17 cellular contexts compared by ENCODE assay signal in the genomic region with DNA sequence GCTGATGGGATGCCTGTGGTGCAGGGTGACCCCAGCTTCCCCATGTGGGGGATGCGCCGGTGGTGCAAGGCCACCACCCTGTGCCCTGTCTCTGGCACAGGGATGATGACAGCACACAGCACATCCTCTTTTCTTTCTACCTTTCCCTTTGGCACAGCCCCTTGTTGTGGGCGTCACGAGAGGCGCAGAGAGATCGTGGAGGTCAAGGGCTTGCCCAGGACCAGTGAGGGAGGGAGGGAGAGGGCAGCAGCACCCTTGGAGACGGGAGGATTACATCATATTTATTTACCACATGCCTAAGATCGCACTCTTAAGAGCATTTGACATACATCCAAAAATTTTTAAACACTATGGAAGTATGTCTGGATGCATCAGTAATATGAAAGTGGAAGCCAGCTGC. TPM values are rescaled to one million over a fixed set of nuclear protein-coding genes. Genes with fewer than 3 reads are reported as not detected.
DNase-seq lines count a peak whose midpoint lies in the region; ATAC-seq and TF ChIP-seq lines count a peak whose summit lies in the region.
"Had no signal": no experiment of that assay in that cellular context is flagged by ENCODE, and none has a peak within 500 bp of the region (broad histone marks: within the 10 kb centered on the region; RNA-seq: fewer than 3 reads in every experiment).

No MANE protein-coding gene starts in this region.

- H3K36me3 Mint-ChIP-seq in nephron progenitor cell (ENCODE audit: low read depth): peaks cover 6% of the 10 kb centered on the region
- peaks cover 0 to 10% (median 0%) of the 10 kb centered on the region in 5 donors for H3K36me3 Mint-ChIP-seq in naive thymus-derived CD4-positive, alpha-beta T cell
- H3K36me3 Mint-ChIP-seq: activated naive CD4-positive, alpha-beta T cell treated with anti-CD3 and anti-CD28 coated beads, Interleukin-2, amount 50 U/mL, for 72 hours had no signal

- no peak overlapping the region for H3K4me3 Mint-ChIP-seq in nephron progenitor cell
- no peak overlapping the region for H3K4me3 Mint-ChIP-seq in naive thymus-derived CD4-positive, alpha-beta T cell
- H3K4me3 Mint-ChIP-seq: activated CD4-positive, alpha-beta T cell treated with anti-CD3 and anti-CD28 coated beads, Interleukin-2, amount 10 ng/mL, durations not matched to agents 24 days and 14 days; CD4-positive, alpha-beta memory T cell had no signal

- DNase-seq in Right ventricle myocardium inferior (ENCODE audit: missing footprints) (peak; percentile 31), cardiac septum (ENCODE audit: low spot score) (no peak), fibroblast of pulmonary artery (ENCODE audit: low read depth) (peak; percentile 52), nephron progenitor cell (no peak), vagina (ENCODE audit: extremely low spot score in 2 of 2) (no peak), GM19238 (ENCODE audit: insufficient read length, low spot score) (no peak)
- DNase-seq in naive thymus-derived CD4-positive, alpha-beta T cell: no peak
- DNase-seq: 8988T; activated CD4-positive, alpha-beta T cell treated with anti-CD3 and anti-CD28 coated beads, Interleukin-2, amount 10 ng/mL, durations not matched to agents 24 days and 14 days; CD4-positive, alpha-beta memory T cell; central memory CD4-positive, alpha-beta T cell; islet precursor cell; NCI-H187 treated with DMSO at 0.1 percent for 48 hours; SJCRH30 had no signal

- no peak overlapping the region for H3K4me3 ChIP-seq in fibroblast of pulmonary artery (replicated peaks; ENCODE audit: low read depth, low read length)
- H3K4me3 ChIP-seq in vagina: no peak overlapping the region
- no peak overlapping the region for H3K4me3 ChIP-seq in naive thymus-derived CD4-positive, alpha-beta T cell (ENCODE audit: low read length)
- H3K4me3 ChIP-seq: SJCRH30 had no signal

- TF ChIP-seq CTCF in fibroblast of pulmonary artery (IDR thresholded peaks at IDR 0.05; ENCODE audit: low read length, missing control alignments): no peak
- no peak for TF ChIP-seq CTCF in nephron progenitor cell (IDR thresholded peaks at IDR 0.05)
- TF ChIP-seq CTCF in vagina (IDR thresholded peaks at IDR 0.05): no peak

- POLR2A ChIA-PET in naive thymus-derived CD4-positive, alpha-beta T cell (lab: Charles Lee): no interaction called here

- peaks cover 0 to 12% of the 10 kb centered on the region in 2 donors for H3K36me3 ChIP-seq in vagina
- peaks cover 0 to 7% (median 0%) of the 10 kb centered on the region in 3 experiments for H3K36me3 ChIP-seq in naive thymus-derived CD4-positive, alpha-beta T cell (ENCODE audit: control insufficient read depth in 2 of 3, insufficient read depth in 3 of 3, low read length in 3 of 3)
- H3K36me3 ChIP-seq: SJCRH30 had no signal

- H3K9me3 ChIP-seq in vagina: no peaks in the 10 kb centered on the region
- no peaks in the 10 kb centered on the region for H3K9me3 ChIP-seq in naive thymus-derived CD4-positive, alpha-beta T cell (ENCODE audit: control insufficient read depth in 2 of 3, low read length in 3 of 3)
- H3K9me3 ChIP-seq: SJCRH30 had no signal

- H3K9me3 Mint-ChIP-seq in nephron progenitor cell: no peaks in the 10 kb centered on the region
- no peaks in the 10 kb centered on the region for H3K9me3 Mint-ChIP-seq in naive thymus-derived CD4-positive, alpha-beta T cell
- H3K9me3 Mint-ChIP-seq: activated CD4-positive, alpha-beta T cell treated with anti-CD3 and anti-CD28 coated beads, Interleukin-2, amount 10 ng/mL, durations not matched to agents 24 days and 14 days; activated naive CD4-positive, alpha-beta T cell treated with anti-CD3 and anti-CD28 coated beads, Interleukin-2, amount 50 U/mL, for 72 hours; CD4-positive, alpha-beta memory T cell had no signal

- H3K4me1 ChIP-seq in vagina: peaks cover 60% of the 10 kb centered on the region
- H3K4me1 ChIP-seq in naive thymus-derived CD4-positive, alpha-beta T cell (ENCODE audit: control insufficient read depth in 2 of 2, insufficient read depth in 2 of 2, low read length in 2 of 2): peaks cover 0 to 5% of the 10 kb centered on the region in 2 donors
- H3K4me1 ChIP-seq: parathyroid adenoma, SJCRH30 had no signal

- H3K27ac ChIP-seq in vagina: peak overlapping the region; percentile 66
- H3K27ac ChIP-seq in naive thymus-derived CD4-positive, alpha-beta T cell (ENCODE audit: low read depth, low read length): no peak overlapping the region
- H3K27ac ChIP-seq: parathyroid adenoma, SJCRH30 had no signal

- peaks cover 3% of the 10 kb centered on the region for H3K27me3 Mint-ChIP-seq in nephron progenitor cell (ENCODE audit: low read depth, poor library complexity)
- H3K27me3 Mint-ChIP-seq in naive thymus-derived CD4-positive, alpha-beta T cell: peaks cover 0 to 2% (median 0%) of the 10 kb centered on the region in 5 donors
- H3K27me3 Mint-ChIP-seq: CD4-positive, alpha-beta memory T cell had no signal

- peak overlapping the region; percentile 69 for H3K27ac Mint-ChIP-seq in nephron progenitor cell
- no peak overlapping the region for H3K27ac Mint-ChIP-seq in naive thymus-derived CD4-positive, alpha-beta T cell
- H3K27ac Mint-ChIP-seq: activated CD4-positive, alpha-beta T cell treated with anti-CD3 and anti-CD28 coated beads, Interleukin-2, amount 10 ng/mL, durations not matched to agents 24 days and 14 days; activated naive CD4-positive, alpha-beta T cell treated with anti-CD3 and anti-CD28 coated beads, Interleukin-2, amount 50 U/mL, for 72 hours; CD4-positive, alpha-beta memory T cell had no signal

- intact Hi-C loops in Right ventricle myocardium inferior (cut with DNase I): no loop called here
- intact Hi-C loops in cardiac septum (cut with DNase I): no loop called here
- intact Hi-C loops in vagina (cut with DNase I): no loop called here
- intact Hi-C loops in naive thymus-derived CD4-positive, alpha-beta T cell (cut with micrococcal nuclease): no loop called here

- peaks cover 12% of the 10 kb centered on the region for H3K4me1 Mint-ChIP-seq in nephron progenitor cell
- H3K4me1 Mint-ChIP-seq in naive thymus-derived CD4-positive, alpha-beta T cell: peaks cover 5 to 11% (median 7%) of the 10 kb centered on the region in 7 donors

- TF ChIP-seq POLR2A in vagina (IDR thresholded peaks at IDR 0.05): no peak

- CTCF ChIA-PET in naive thymus-derived CD4-positive, alpha-beta T cell (lab: Charles Lee): no interaction called here

- no peaks in the 10 kb centered on the region for H3K27me3 ChIP-seq in vagina
- no peaks in the 10 kb centered on the region for H3K27me3 ChIP-seq in naive thymus-derived CD4-positive, alpha-beta T cell (ENCODE audit: control insufficient read depth in 2 of 2, insufficient read depth in 2 of 2, low read length in 2 of 2)
- H3K27me3 ChIP-seq: SJCRH30 had no signal

- ATAC-seq in Right ventricle myocardium inferior (no peak), GM21717 (IDR thresholded peaks at IDR 0.05; ENCODE audit: unreplicated experiment) (no peak)
- ATAC-seq in naive thymus-derived CD4-positive, alpha-beta T cell: no peak
- ATAC-seq: activated naive CD4-positive, alpha-beta T cell treated with anti-CD3 and anti-CD28 coated beads, Interleukin-2, amount 50 U/mL, for 72 hours had no signal

RNA-seq across cellular contexts. Expression of a gene that starts 12.6 kb away (rescaled TPM):
- total RNA-seq in Right ventricle myocardium inferior: 88.4 TPM
- 48.4 TPM for total RNA-seq in cardiac septum
- 91.8 TPM for total RNA-seq in vagina
- total RNA-seq in naive thymus-derived CD4-positive, alpha-beta T cell: 1 to 10 TPM; 2.8 to 6.7 (median 4.4) TPM
- 1 to 10 TPM; 3.2 to 5.2 TPM for polyA plus RNA-seq in naive thymus-derived CD4-positive, alpha-beta T cell

Comparison
In these comparisons a context has a peak if more than half of its experiments do, and no peak if none do; other contexts are left out.
1. DNase-seq: peak in Right ventricle myocardium inferior (single experiment) and fibroblast of pulmonary artery (single experiment); none in cardiac septum (single experiment), nephron progenitor cell (single experiment), vagina (0 of 2), naive thymus-derived CD4-positive, alpha-beta T cell (0 of 9) and GM19238 (single experiment).